15 cellular contexts compared by ENCODE assay signal in the genomic region with DNA sequence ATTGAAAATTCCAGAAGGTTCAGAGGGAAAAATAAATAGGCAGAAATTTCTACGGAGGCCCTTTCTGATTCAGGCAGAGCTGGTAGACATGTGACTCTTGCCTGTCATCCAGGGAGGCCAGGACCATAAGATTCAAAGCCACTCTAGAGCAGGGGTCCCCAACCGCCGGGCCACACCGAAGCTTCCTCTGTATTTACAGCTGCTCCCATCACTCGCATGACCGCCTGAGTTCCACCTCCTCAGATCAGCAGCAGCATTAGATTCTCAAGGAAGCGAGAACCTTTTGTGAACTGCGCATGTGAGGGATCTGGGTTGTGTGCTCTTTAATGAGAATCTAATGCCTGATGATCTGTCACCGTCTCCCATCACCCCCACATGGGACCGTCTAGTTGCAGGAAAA.
DNase-seq lines count a peak whose midpoint lies in the region; ATAC-seq and TF ChIP-seq lines count a peak whose summit lies in the region.
"Had no signal": no experiment of that assay in that cellular context is flagged by ENCODE, and none has a peak within 500 bp of the region (broad histone marks: within the 10 kb centered on the region; RNA-seq: fewer than 3 reads in every experiment).

No MANE protein-coding gene starts in this region.

- intact Hi-C loops in gastrocnemius medialis (cut with DNase I; ENCODE audit: low total_unique reads), result loop anchor here (10.0 kb wide), 1 partner anchor 398 kb away; no protein-coding TSS in a partner anchor

- ATAC-seq in gastroesophageal sphincter (no peak), gastrocnemius medialis (no peak)
- ATAC-seq: A549; CD8-positive, alpha-beta T cell had no signal

- DNase-seq in SJCRH30, result peak; percentile 67 to 77
- no peak for DNase-seq in gastrocnemius medialis
- DNase-seq in NCI-H510A (lab: John Stamatoyannopoulos, UW), result no peak
- no peak for DNase-seq in dermis blood vessel endothelial cell
- DNase-seq: AML-193; Caco-2; Calu3; CD4-positive, alpha-beta T cell; CD8-positive, alpha-beta T cell; DMS79 treated with DMSO at 0.1 percent for 48 hours; GF-D8 had no signal

- 57 to 93% methylated on average over 1 to 8 of the region's 10 CpGs for WGBS in gastroesophageal sphincter (ENCODE audit: low coverage in 1 of 2), 2 donors

- no peak for TF ChIP-seq EP300 in gastroesophageal sphincter (IDR thresholded peaks at IDR 0.05)

- TF ChIP-seq CTCF in gastroesophageal sphincter (IDR thresholded peaks at IDR 0.05) (no peak), gastrocnemius medialis (IDR thresholded peaks at IDR 0.05 in 4 of 5, conservative IDR thresholded peaks at IDR 0.05 in 1 of 5) (no peak)

- in situ Hi-C loops in gastrocnemius medialis (cut with MboI; ENCODE audit: low sequenced_read_pairs in 4 of 4), result no loop called here

- H3K36me3 ChIP-seq in SJCRH30, result no peaks in the 10 kb centered on the region
- H3K36me3 ChIP-seq in gastroesophageal sphincter, result no peaks in the 10 kb centered on the region
- no peaks in the 10 kb centered on the region for H3K36me3 ChIP-seq in gastrocnemius medialis
- H3K36me3 ChIP-seq: BLaER1 treated with 17β-estradiol and CSF1 and Interleukin-3, amounts not matched to agents 10 nM and 100 nM had no signal

- no peaks in the 10 kb centered on the region for H3K4me1 ChIP-seq in SJCRH30
- peaks cover 14 to 40% (median 19%) of the 10 kb centered on the region in 3 donors for H3K4me1 ChIP-seq in gastroesophageal sphincter
- H3K4me1 ChIP-seq in gastrocnemius medialis, result peaks cover 22 to 23% of the 10 kb centered on the region in 2 donors
- H3K4me1 ChIP-seq: A549; BLaER1 treated with 17β-estradiol and CSF1 and Interleukin-3, amounts not matched to agents 10 nM and 100 nM; Caco-2 had no signal

- H3K27me3 ChIP-seq in SJCRH30 (no peaks in the 10 kb centered on the region), gastroesophageal sphincter (no peaks in the 10 kb centered on the region), gastrocnemius medialis (no peaks in the 10 kb centered on the region)
- H3K27me3 ChIP-seq: BLaER1 treated with 17β-estradiol and CSF1 and Interleukin-3, amounts not matched to agents 10 nM and 100 nM had no signal

- H3K4me3 ChIP-seq in SJCRH30 (no peak overlapping the region), gastroesophageal sphincter (no peak overlapping the region), gastrocnemius medialis (no peak overlapping the region)
- H3K4me3 ChIP-seq: A549; BLaER1 treated with 17β-estradiol and CSF1 and Interleukin-3, amounts not matched to agents 10 nM and 100 nM had no signal

- H3K9me3 ChIP-seq in SJCRH30 (replicated peaks) (no peaks in the 10 kb centered on the region), gastroesophageal sphincter (no peaks in the 10 kb centered on the region), gastrocnemius medialis (no peaks in the 10 kb centered on the region)
- H3K9me3 ChIP-seq: A549, Caco-2 had no signal

- TF ChIP-seq POLR2A in gastroesophageal sphincter (IDR thresholded peaks at IDR 0.05) (no peak), gastrocnemius medialis (IDR thresholded peaks at IDR 0.05) (no peak)

- H3K27ac ChIP-seq in SJCRH30 (no peak overlapping the region), gastroesophageal sphincter (peak overlapping the region; percentile 84 to 89 (median 86)), gastrocnemius medialis (peak overlapping the region; percentile 85 to 95 (median 90))
- H3K27ac ChIP-seq: A549; BLaER1 treated with 17β-estradiol and CSF1 and Interleukin-3, amounts not matched to agents 10 nM and 100 nM; C4-2B had no signal

Comparison
In these comparisons a context has a peak if more than half of its experiments do, and no peak if none do; other contexts are left out.
1. DNase-seq: peak in SJCRH30 (2 of 2); none in gastrocnemius medialis (0 of 2), NCI-H510A (single experiment) and dermis blood vessel endothelial cell (single experiment).